ENCODE assay signal across 33 cellular contexts in the genomic region with DNA sequence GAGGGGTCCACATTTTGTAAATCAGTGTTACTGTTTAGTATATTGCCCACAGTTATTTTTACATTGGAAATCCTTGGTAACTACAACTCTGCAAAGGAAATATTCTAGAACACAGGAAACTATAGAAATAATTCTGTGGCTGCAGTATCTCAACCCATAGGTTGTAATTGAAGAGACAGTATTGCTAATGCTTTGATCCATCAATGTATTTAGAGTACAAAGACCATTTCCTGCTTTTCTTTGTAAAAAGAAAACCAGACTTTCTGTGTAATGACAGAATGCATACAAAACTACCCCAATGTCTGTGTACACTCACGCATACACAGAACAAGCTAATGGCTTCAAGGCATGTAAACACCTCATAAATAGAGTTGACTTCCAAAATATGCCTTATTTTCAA.
DNase-seq lines count a peak whose midpoint lies in the region; ATAC-seq and TF ChIP-seq lines count a peak whose summit lies in the region.
"Had no signal": no experiment of that assay in that cellular context is flagged by ENCODE, and none has a peak within 500 bp of the region (broad histone marks: within the 10 kb centered on the region; RNA-seq: fewer than 3 reads in every experiment).

No MANE protein-coding gene starts in this region.

- no peak overlapping the region for H3K4me3 Mint-ChIP-seq in GM23338
- H3K4me3 Mint-ChIP-seq: B cell; CD14-positive monocyte; CD4-positive, alpha-beta memory T cell; CD4-positive, alpha-beta T cell; CD4-positive, CD25-positive, alpha-beta regulatory T cell; CD8-positive, alpha-beta memory T cell; CD8-positive, alpha-beta T cell had no signal

- TF ChIP-seq CTCF in GM23338 (conservative IDR thresholded peaks at IDR 0.05; ENCODE audit: low read depth in 2 of 2) (no peak), SK-N-SH (IDR thresholded peaks at IDR 0.05) (no peak)

- H3K9me3 ChIP-seq in SK-N-SH = no peaks in the 10 kb centered on the region
- H3K9me3 ChIP-seq: A549, BE2C had no signal

- H4K20me1 ChIP-seq in GM23338 (replicated peaks; ENCODE audit: insufficient read depth) (peaks cover 2% of the 10 kb centered on the region), SK-N-SH (ENCODE audit: insufficient read depth) (no peaks in the 10 kb centered on the region)
- H4K20me1 ChIP-seq: BLaER1; BLaER1 treated with 17β-estradiol and CSF1 and Interleukin-3, amounts not matched to agents 10 nM and 100 nM had no signal

- no peaks in the 10 kb centered on the region for H3K9me2 ChIP-seq in GM23338 (ENCODE audit: insufficient read depth)
- no peaks in the 10 kb centered on the region for H3K9me2 ChIP-seq in SK-N-SH

- peaks cover 64% of the 10 kb centered on the region for H3K27me3 ChIP-seq in GM23338 (ENCODE audit: insufficient read depth)
- H3K27me3 ChIP-seq in SK-N-SH (ENCODE audit: insufficient read depth) = no peaks in the 10 kb centered on the region
- H3K27me3 ChIP-seq: BE2C; BLaER1; BLaER1 treated with 17β-estradiol and CSF1 and Interleukin-3, amounts not matched to agents 10 nM and 100 nM had no signal

- CTCF ChIA-PET in SK-N-SH (lab: Yijun Ruan, JAX) = interaction anchor here (3.6 kb wide), 1 partner anchor 13 kb away, joined by 13 read pairs; no protein-coding TSS in a partner anchor

- no peak overlapping the region for H3K9ac ChIP-seq in SK-N-SH
- H3K9ac ChIP-seq: BLaER1; BLaER1 treated with 17β-estradiol and CSF1 and Interleukin-3, amounts not matched to agents 10 nM and 100 nM had no signal

- peak in 1 of 2 experiments; percentile 63; a peak in 1 of 4 replicates for TF ChIP-seq EP300 in SK-N-SH (IDR thresholded peaks at IDR 0.05; ENCODE audit: borderline replicate concordance in 1 of 2, low read depth in 1 of 2, low read length in 1 of 2)

- no peak for TF ChIP-seq RAD21 in SK-N-SH (IDR thresholded peaks at IDR 0.05; ENCODE audit: low read length)

- 49% methylated on average over 1 of the region's 1 CpG for WGBS in SK-N-SH (ENCODE audit: low lambda C conversion rate)

- peaks cover 2% of the 10 kb centered on the region for H3K27me3 Mint-ChIP-seq in GM23338 (ENCODE audit: insufficient read depth, low read depth, poor library complexity)
- H3K27me3 Mint-ChIP-seq: B cell; CD4-positive, alpha-beta T cell; CD4-positive, CD25-positive, alpha-beta regulatory T cell had no signal

- DNase-seq in GM23338 (ENCODE audit: low spot score) = no peak
- DNase-seq in SK-N-SH = no peak
- no peak for DNase-seq in NCI-H1694 treated with DMSO at 0.1 percent for 48 hours (lab: John Stamatoyannopoulos, UW)
- DNase-seq in NCI-H82 treated with DMSO at 0.1 percent for 48 hours (lab: John Stamatoyannopoulos, UW; ENCODE audit: unreplicated experiment) = no peak
- DNase-seq: 8988T; ACHN; AML-193; BE2C; C1 segment of cervical spinal cord; Caco-2; Calu3; CD4-positive, alpha-beta memory T cell; CD4-positive, alpha-beta T cell; CD4-positive, CD25-positive, alpha-beta regulatory T cell; CD8-positive, alpha-beta memory T cell; CD8-positive, alpha-beta T cell; COR-L47; DMS 273 treated with DMSO at 0.1 percent for 48 hours; DMS153; DMS53; DMS79; DMS79 treated with DMSO at 0.1 percent for 48 hours; DND-41; EL had no signal

- no peaks in the 10 kb centered on the region for H3F3A ChIP-seq in GM23338 (replicated peaks; ENCODE audit: low read depth)
- peaks cover 6% of the 10 kb centered on the region for H3F3A ChIP-seq in SK-N-SH (replicated peaks; ENCODE audit: insufficient read depth)

- H3K4me2 ChIP-seq in GM23338 = peak overlapping the region; percentile 10; the same call in 1 of the 2 replicates
- H3K4me2 ChIP-seq in SK-N-SH = no peak overlapping the region
- H3K4me2 ChIP-seq: A549; BLaER1; BLaER1 treated with 17β-estradiol and CSF1 and Interleukin-3, amounts not matched to agents 10 nM and 100 nM had no signal

- peaks cover 17% of the 10 kb centered on the region for H3K4me1 Mint-ChIP-seq in GM23338
- H3K4me1 Mint-ChIP-seq: B cell; CD14-positive monocyte; CD4-positive, alpha-beta memory T cell; CD4-positive, CD25-positive, alpha-beta regulatory T cell; CD8-positive, alpha-beta memory T cell had no signal

- no peaks in the 10 kb centered on the region for H3K36me3 Mint-ChIP-seq in GM23338 (ENCODE audit: low read depth)
- H3K36me3 Mint-ChIP-seq: CD14-positive monocyte; CD4-positive, alpha-beta memory T cell; CD4-positive, CD25-positive, alpha-beta regulatory T cell; CD8-positive, alpha-beta memory T cell; CD8-positive, alpha-beta T cell had no signal

- POLR2A ChIA-PET in SK-N-SH (lab: Yijun Ruan, JAX) = no interaction called here

- no peaks in the 10 kb centered on the region for H3K79me2 ChIP-seq in GM23338 (replicated peaks; ENCODE audit: insufficient read depth)
- no peaks in the 10 kb centered on the region for H3K79me2 ChIP-seq in SK-N-SH (ENCODE audit: insufficient read depth)

- no peak overlapping the region for H3K27ac ChIP-seq in GM23338 (ENCODE audit: low read depth)
- H3K27ac ChIP-seq in SK-N-SH (ENCODE audit: low read depth in 2 of 2, low read length in 1 of 2) = peak overlapping the region; percentile 54 to 71; a peak in 3 of 4 replicates
- H3K27ac ChIP-seq: 22Rv1; A549; BLaER1; BLaER1 treated with 17β-estradiol and CSF1 and Interleukin-3, amounts not matched to agents 10 nM and 100 nM; C4-2B had no signal

- ATAC-seq in GM23338 = no peak
- ATAC-seq in SK-N-SH treated with all-trans-retinoic acid at 6 μM for 48 hours = peak; percentile 70
- no peak for ATAC-seq in activated CD4-positive, CD25-positive, alpha-beta regulatory T cell treated with anti-CD3 and anti-CD28 coated beads, Interleukin-2, amount 50 U/mL, for 24 hours
- ATAC-seq: A549; CD8-positive, alpha-beta T cell had no signal

- H3K4me3 ChIP-seq in GM23338 (no peak overlapping the region), SK-N-SH (ENCODE audit: low read depth in 2 of 2, low read length in 1 of 2) (no peak overlapping the region)
- H3K4me3 ChIP-seq: A549; BLaER1; BLaER1 treated with 17β-estradiol and CSF1 and Interleukin-3, amounts not matched to agents 10 nM and 100 nM had no signal

- H3K36me3 ChIP-seq in GM23338 (ENCODE audit: insufficient read depth) (no peaks in the 10 kb centered on the region), SK-N-SH (replicated peaks in 1 of 2; ENCODE audit: control insufficient read depth in 1 of 2, insufficient read depth in 2 of 2, low read length in 1 of 2) (no peaks in the 10 kb centered on the region)
- H3K36me3 ChIP-seq: BE2C; BLaER1; BLaER1 treated with 17β-estradiol and CSF1 and Interleukin-3, amounts not matched to agents 10 nM and 100 nM had no signal

- H3K9me3 Mint-ChIP-seq in GM23338 = no peaks in the 10 kb centered on the region; the same call in 2 of the 3 replicates
- H3K9me3 Mint-ChIP-seq: CD8-positive, alpha-beta T cell had no signal

- H3K4me1 ChIP-seq in GM23338 (ENCODE audit: insufficient read depth) = peaks cover 18% of the 10 kb centered on the region
- peaks cover 0 to 2% of the 10 kb centered on the region in 2 experiments; a peak in 2 of 4 replicates for H3K4me1 ChIP-seq in SK-N-SH (ENCODE audit: control insufficient read depth in 1 of 2, insufficient read depth in 2 of 2, low read depth in 1 of 2, low read length in 1 of 2)
- H3K4me1 ChIP-seq: A549; BE2C; BLaER1; BLaER1 treated with 17β-estradiol and CSF1 and Interleukin-3, amounts not matched to agents 10 nM and 100 nM had no signal

- H2AFZ ChIP-seq in GM23338 (no peak overlapping the region), SK-N-SH (ENCODE audit: low read depth) (no peak overlapping the region)

- H3K27ac Mint-ChIP-seq in GM23338 = no peak overlapping the region
- H3K27ac Mint-ChIP-seq: B cell; CD14-positive monocyte; CD4-positive, alpha-beta memory T cell; CD4-positive, alpha-beta T cell; CD4-positive, CD25-positive, alpha-beta regulatory T cell; CD8-positive, alpha-beta memory T cell; CD8-positive, alpha-beta T cell had no signal

TF ChIP-seq in GM23338, 12 proteins besides CTCF, POLR2A, EP300 and RAD21:
- no peak for TF ChIP-seq NANOG (IDR thresholded peaks at IDR 0.05; ENCODE audit: borderline replicate concordance)
- no peak for TF ChIP-seq EZH2phosphoT487 (IDR thresholded peaks at IDR 0.05; ENCODE audit: unreplicated experiment)
TF ChIP-seq in GM23338: peak in this region for 0.

TF ChIP-seq in SK-N-SH, 30 proteins besides CTCF, POLR2A, EP300 and RAD21:
- TF ChIP-seq MXI1 (IDR thresholded peaks at IDR 0.05; ENCODE audit: low read depth, low read length) (no peak), TCF12 (IDR thresholded peaks at IDR 0.05) (peak; percentile 82), PBX3 (IDR thresholded peaks at IDR 0.05) (peak; percentile 58; the same call in 1 of the 2 replicates), TAF1 (IDR thresholded peaks at IDR 0.05; ENCODE audit: borderline replicate concordance, low read depth, low read length) (no peak), POLR2AphosphoS5 (IDR thresholded peaks at IDR 0.05; ENCODE audit: low read depth, low read length) (0 out of 2 replicates have a peak, but pooled peaks have one; percentile 37), JUND (IDR thresholded peaks at IDR 0.05) (peak; percentile 19; the same call in 1 of the 2 replicates)

TF ChIP-seq in SK-N-SH treated with all-trans-retinoic acid at 6 μM for 48 hours, 23 proteins besides CTCF, POLR2A, EP300 and RAD21:
- TF ChIP-seq POU6F1 (CRISPR knock-in tag; IDR thresholded peaks at IDR 0.05; ENCODE audit: borderline replicate concordance, low read depth) (no peak), TOX (CRISPR knock-in tag; IDR thresholded peaks at IDR 0.05; ENCODE audit: borderline replicate concordance) (peak; percentile 77; the same call in 1 of the 2 replicates), ZC3H10 (CRISPR knock-in tag; IDR thresholded peaks at IDR 0.05) (0 out of 2 replicates have a peak, but pooled peaks have one; percentile 11), ARNTL (CRISPR knock-in tag; IDR thresholded peaks at IDR 0.05; ENCODE audit: borderline replicate concordance, low read depth) (no peak), ZNF70 (CRISPR knock-in tag; IDR thresholded peaks at IDR 0.05) (no peak), ZNF8 (CRISPR knock-in tag; IDR thresholded peaks at IDR 0.05) (no peak)
